10 cellular contexts compared by ENCODE assay signal in genomic region chr12:54933381-54933780, GRCh38. TPM values are rescaled to one million over a fixed set of nuclear protein-coding genes. Genes with fewer than 3 reads are reported as not detected.
DNase-seq lines count a peak whose midpoint lies in the region; ATAC-seq and TF ChIP-seq lines count a peak whose summit lies in the region.
"Had no signal": no experiment of that assay in that cellular context is flagged by ENCODE, and none has a peak within 500 bp of the region (broad histone marks: within the 10 kb centered on the region; RNA-seq: fewer than 3 reads in every experiment).

No MANE protein-coding gene starts in this region.

- ATAC-seq in CD4-positive, CD25-positive, alpha-beta regulatory T cell (ENCODE audit: low read depth in 2 of 2): peak; percentile 42 to 47
- peak; percentile 39 for ATAC-seq in GM19463 (IDR thresholded peaks at IDR 0.05; ENCODE audit: unreplicated experiment)
- ATAC-seq: lower lobe of right lung, Right ventricle myocardium inferior had no signal

- H3K27ac Mint-ChIP-seq in CD4-positive, CD25-positive, alpha-beta regulatory T cell: peak overlapping the region; percentile 13 to 75 (median 61)
- peak overlapping the region; percentile 37 for H3K27ac Mint-ChIP-seq in T-helper 2 cell treated with Interferon-gamma antibody and Interleukin-4, amounts not matched to agents 5 μg/mL and 100 μg/mL, for 36 hours

- H3K27me3 Mint-ChIP-seq in CD4-positive, CD25-positive, alpha-beta regulatory T cell: no peaks in the 10 kb centered on the region
- no peaks in the 10 kb centered on the region for H3K27me3 Mint-ChIP-seq in T-helper 2 cell treated with Interferon-gamma antibody and Interleukin-4, amounts not matched to agents 5 μg/mL and 100 μg/mL, for 36 hours (ENCODE audit: low read depth)

- peak overlapping the region; percentile 28 for H3K4me3 ChIP-seq in CD4-positive, CD25-positive, alpha-beta regulatory T cell (ENCODE audit: low read depth, low read length)
- H3K4me3 ChIP-seq in BE2C (ENCODE audit: low read depth, low read length): no peak overlapping the region
- H3K4me3 ChIP-seq: lower lobe of right lung had no signal

- DNase-seq in CD4-positive, CD25-positive, alpha-beta regulatory T cell: peak in 1 of 3 donors; percentile 80
- peak; percentile 30 for DNase-seq in T-helper 2 cell treated with Interferon-gamma antibody and Interleukin-4, amounts not matched to agents 5 μg/mL and 100 μg/mL, for 36 hours (ENCODE audit: low spot score)
- DNase-seq in epithelial cell of prostate (ENCODE audit: low read depth, low spot score): peak; percentile 40
- no peak for DNase-seq in BE2C
- no peak for DNase-seq in NCI-H2171 treated with DMSO at 0.1 percent for 48 hours (lab: John Stamatoyannopoulos, UW)
- DNase-seq in anterior cingulate cortex (lab: John Stamatoyannopoulos, UW): no peak
- no peak for DNase-seq in DMS 273 (lab: John Stamatoyannopoulos, UW; ENCODE audit: unreplicated experiment)
- DNase-seq: lower lobe of right lung had no signal

- H3K27me3 ChIP-seq in CD4-positive, CD25-positive, alpha-beta regulatory T cell (ENCODE audit: control insufficient read depth, insufficient read depth, low read length): no peaks in the 10 kb centered on the region
- peaks cover 3% of the 10 kb centered on the region; the same call in 1 of the 2 replicates for H3K27me3 ChIP-seq in BE2C

- TF ChIP-seq CTCF in BE2C (IDR thresholded peaks at IDR 0.05; ENCODE audit: low read depth, low read length): no peak

- H3K9me3 Mint-ChIP-seq in CD4-positive, CD25-positive, alpha-beta regulatory T cell: peaks cover 0 to 23% (median 6%) of the 10 kb centered on the region in 7 donors
- H3K9me3 Mint-ChIP-seq in T-helper 2 cell treated with Interferon-gamma antibody and Interleukin-4, amounts not matched to agents 5 μg/mL and 100 μg/mL, for 36 hours: peaks cover 52% of the 10 kb centered on the region

- peaks cover 38% of the 10 kb centered on the region for H3K4me1 ChIP-seq in CD4-positive, CD25-positive, alpha-beta regulatory T cell (ENCODE audit: control insufficient read depth, insufficient read depth, low read length, poor library complexity, severe bottlenecking)
- H3K4me1 ChIP-seq in BE2C: no peaks in the 10 kb centered on the region

- peaks cover 11 to 18% of the 10 kb centered on the region in 2 experiments for H3K9me3 ChIP-seq in CD4-positive, CD25-positive, alpha-beta regulatory T cell (ENCODE audit: control insufficient read depth in 2 of 2, low read length in 2 of 2)
- no peaks in the 10 kb centered on the region for H3K9me3 ChIP-seq in BE2C

- H3K36me3 Mint-ChIP-seq in CD4-positive, CD25-positive, alpha-beta regulatory T cell: peaks cover 23% of the 10 kb centered on the region
- peaks cover 73% of the 10 kb centered on the region for H3K36me3 Mint-ChIP-seq in T-helper 2 cell treated with Interferon-gamma antibody and Interleukin-4, amounts not matched to agents 5 μg/mL and 100 μg/mL, for 36 hours (ENCODE audit: low read depth)

- H3K36me3 ChIP-seq in CD4-positive, CD25-positive, alpha-beta regulatory T cell (ENCODE audit: control insufficient read depth, insufficient read depth, low read length): no peaks in the 10 kb centered on the region
- no peaks in the 10 kb centered on the region for H3K36me3 ChIP-seq in BE2C
- H3K36me3 ChIP-seq: lower lobe of right lung had no signal

- H3K27ac ChIP-seq in CD4-positive, CD25-positive, alpha-beta regulatory T cell (ENCODE audit: insufficient read depth, low read length, poor library complexity, severe bottlenecking): no peak overlapping the region
- peak overlapping the region; percentile 99 for H3K27ac ChIP-seq in epithelial cell of prostate
- H3K27ac ChIP-seq: lower lobe of right lung had no signal

- peaks cover 13 to 54% (median 41%) of the 10 kb centered on the region in 4 donors for H3K4me1 Mint-ChIP-seq in CD4-positive, CD25-positive, alpha-beta regulatory T cell
- H3K4me1 Mint-ChIP-seq in T-helper 2 cell treated with Interferon-gamma antibody and Interleukin-4, amounts not matched to agents 5 μg/mL and 100 μg/mL, for 36 hours (ENCODE audit: low read depth): peaks cover 39% of the 10 kb centered on the region

- H3K4me3 Mint-ChIP-seq in CD4-positive, CD25-positive, alpha-beta regulatory T cell: peak overlapping the region in 1 of 4 donors; percentile 27
- peak overlapping the region; percentile 30 for H3K4me3 Mint-ChIP-seq in T-helper 2 cell treated with Interferon-gamma antibody and Interleukin-4, amounts not matched to agents 5 μg/mL and 100 μg/mL, for 36 hours

RNA-seq across cellular contexts. Expression of gene TESPA1, which starts 51.2 kb away (rescaled TPM):
- 93.8 TPM for total RNA-seq in CD4-positive, CD25-positive, alpha-beta regulatory T cell
- 100 to 1,000 TPM in 2 of 4 donors, 10 to 100 TPM in 2; 78.0 to 121 (median 100) TPM for polyA plus RNA-seq in CD4-positive, CD25-positive, alpha-beta regulatory T cell
- polyA plus RNA-seq in BE2C (2012; ENCODE audit: insufficient read depth, insufficient read length, low read depth): not detected

Comparison
In these comparisons a context has a peak if more than half of its experiments do, and no peak if none do; other contexts are left out.
1. DNase-seq: peak in T-helper 2 cell treated with Interferon-gamma antibody and Interleukin-4, amounts not matched to agents 5 μg/mL and 100 μg/mL, for 36 hours (single experiment) and epithelial cell of prostate (single experiment); none in BE2C (single experiment), NCI-H2171 treated with DMSO at 0.1 percent for 48 hours (single experiment), anterior cingulate cortex (0 of 58) and DMS 273 (single experiment).